Comparison of ENCODE assay signal across 8 cellular contexts in the genomic region with DNA sequence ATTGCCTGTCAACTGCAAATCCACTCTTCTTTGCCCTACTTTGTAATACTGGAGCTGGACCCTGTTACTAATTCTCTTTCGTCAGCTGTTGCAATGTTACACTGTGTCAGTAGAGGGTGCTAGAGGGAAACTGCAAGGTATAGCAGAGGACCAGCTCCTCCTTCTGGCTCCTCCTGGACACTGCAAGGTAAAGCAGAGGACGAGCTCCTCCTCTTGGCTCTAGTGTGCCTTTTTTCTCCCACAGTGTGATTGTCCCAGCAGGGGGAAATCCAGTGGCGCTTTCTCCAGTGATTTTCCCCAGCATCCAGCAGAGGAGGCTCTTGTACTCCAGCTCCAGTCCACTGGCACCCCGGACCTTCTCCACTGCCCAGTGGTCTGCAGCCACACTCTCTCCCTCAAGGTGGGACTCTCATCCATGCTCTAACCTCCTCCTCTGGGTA.
DNase-seq lines count a peak whose midpoint lies in the region; ATAC-seq and TF ChIP-seq lines count a peak whose summit lies in the region.

No MANE protein-coding gene starts in this region.

- no peak overlapping the region for H3K4me3 ChIP-seq in CD4-positive, alpha-beta memory T cell (ENCODE audit: low read length in 2 of 2)
- H3K4me3 ChIP-seq in coronary artery (no peak overlapping the region), lower leg skin (ENCODE audit: low read depth, poor library complexity, severe bottlenecking) (no peak overlapping the region)

- CTCF ChIA-PET in CD4-positive, alpha-beta memory T cell (lab: Charles Lee; ENCODE audit: partially characterized antibody), result interaction anchor here (0.5 to 15.4 kb wide), 97 partner anchors 10 to 811 kb away, joined by 3 to 574 read pairs (median 5); a partner anchor contains a TSS

- H3K27ac Mint-ChIP-seq in CD4-positive, alpha-beta memory T cell, result no peak overlapping the region

- peaks cover 0 to 9% (median 3%) of the 10 kb centered on the region in 4 donors for H3K4me1 Mint-ChIP-seq in CD4-positive, alpha-beta memory T cell

- TF ChIP-seq CTCF in coronary artery (IDR thresholded peaks at IDR 0.05) (peak; percentile 98), lower leg skin (IDR thresholded peaks at IDR 0.05) (peak in 2 of 3 donors; percentile 85 to 96)

- TF ChIP-seq POLR2A in lower leg skin (IDR thresholded peaks at IDR 0.05), result no peak

- no peaks in the 10 kb centered on the region for H3K36me3 Mint-ChIP-seq in CD4-positive, alpha-beta memory T cell

- no peak overlapping the region for H3K4me3 Mint-ChIP-seq in CD4-positive, alpha-beta memory T cell

- ATAC-seq in GM19438 (IDR thresholded peaks at IDR 0.05; ENCODE audit: low read depth, unreplicated experiment) (peak; percentile 77), HG03469 (IDR thresholded peaks at IDR 0.05; ENCODE audit: unreplicated experiment) (peak; percentile 68)

- H3K9me3 ChIP-seq in CD4-positive, alpha-beta memory T cell (ENCODE audit: control insufficient read depth in 1 of 2, low read length in 2 of 2), result no peaks in the 10 kb centered on the region

- POLR2A ChIA-PET in CD4-positive, alpha-beta memory T cell (lab: Charles Lee; ENCODE audit: partially characterized antibody), result interaction anchor here (0.6 to 2.1 kb wide), 15 partner anchors 264 to 812 kb away, joined by 3 to 24 read pairs (median 4); a partner anchor contains a TSS

- H3K4me1 ChIP-seq in CD4-positive, alpha-beta memory T cell (ENCODE audit: insufficient read depth, low read length), result no peaks in the 10 kb centered on the region

- WGBS in lower leg skin, 2 donors, result 16 to 31% methylated on average over 4 of the region's 4 CpGs

- no peaks in the 10 kb centered on the region for H3K27me3 ChIP-seq in CD4-positive, alpha-beta memory T cell (ENCODE audit: insufficient read depth, low read length)

- DNase-seq in CD4-positive, alpha-beta memory T cell, result peak; percentile 84 to 90 (median 85)
- DNase-seq in NCI-H524 (lab: John Stamatoyannopoulos, UW), result peak; percentile 91 to 97
- DNase-seq in activated CD4-positive, alpha-beta T cell treated with anti-CD3 and anti-CD28 coated beads for 4 hours, result peak; percentile 76 to 92
- DNase-seq in coronary artery (ENCODE audit: low spot score), result peak; percentile 75
- peak; percentile 85 to 92 for DNase-seq in lower leg skin (ENCODE audit: low spot score in 2 of 2)
- DNase-seq in stimulated activated CD8-positive, alpha-beta memory T cell treated with anti-CD3 and anti-CD28 coated beads, Interleukin-12 subunit alpha, Interleukin-12 subunit beta, amount 100 ng/mL, for 1 hour (ENCODE audit: low read depth), result peak; percentile 72

- H3K27me3 Mint-ChIP-seq in CD4-positive, alpha-beta memory T cell, result peaks cover 0 to 3% of the 10 kb centered on the region in 2 donors

- H3K36me3 ChIP-seq in CD4-positive, alpha-beta memory T cell (ENCODE audit: insufficient read depth, low read length), result no peaks in the 10 kb centered on the region

- no peaks in the 10 kb centered on the region for H3K9me3 Mint-ChIP-seq in CD4-positive, alpha-beta memory T cell

- intact Hi-C loops in CD4-positive, alpha-beta memory T cell (cut with micrococcal nuclease), result loop anchor here (1.0 to 5.0 kb wide), 7 partner anchors 481 to 621 kb away; a partner anchor contains a TSS
- intact Hi-C loops in lower leg skin (cut with DNase I; ENCODE audit: low total_unique reads), result loop anchor here (5.0 to 10.0 kb wide), 2 partner anchors 626 to 723 kb away; no protein-coding TSS in a partner anchor

- H3K27ac ChIP-seq in CD4-positive, alpha-beta memory T cell (ENCODE audit: low read depth, low read length), result no peak overlapping the region
- no peak overlapping the region for H3K27ac ChIP-seq in coronary artery
